Comparison of ENCODE assay signal across 2 cellular contexts in the genomic region with DNA sequence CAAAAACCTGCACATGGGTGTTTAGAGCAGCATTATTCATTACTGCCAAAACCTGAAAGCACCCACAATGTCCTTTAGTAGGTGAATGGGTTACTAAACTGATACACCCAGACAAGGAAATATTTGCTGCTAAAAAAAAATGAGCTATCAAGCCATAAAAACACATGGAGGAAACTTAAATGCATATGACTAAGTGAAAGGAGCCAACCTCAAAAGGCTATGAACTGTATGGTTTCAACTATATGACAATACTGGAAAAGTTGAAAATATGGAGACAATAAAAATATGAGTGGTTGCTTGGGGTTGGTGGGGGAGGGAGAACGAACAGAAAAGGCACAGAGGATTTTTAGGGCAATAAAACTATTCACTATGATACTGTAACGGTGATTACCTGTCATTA.
TF ChIP-seq lines count a peak whose summit lies in the region.

No MANE protein-coding gene starts in this region.

TF ChIP-seq in SK-N-SH, 30 proteins besides CTCF, POLR2A, EP300 and RAD21 (continued from another document):
- TF ChIP-seq, protein P1, sequence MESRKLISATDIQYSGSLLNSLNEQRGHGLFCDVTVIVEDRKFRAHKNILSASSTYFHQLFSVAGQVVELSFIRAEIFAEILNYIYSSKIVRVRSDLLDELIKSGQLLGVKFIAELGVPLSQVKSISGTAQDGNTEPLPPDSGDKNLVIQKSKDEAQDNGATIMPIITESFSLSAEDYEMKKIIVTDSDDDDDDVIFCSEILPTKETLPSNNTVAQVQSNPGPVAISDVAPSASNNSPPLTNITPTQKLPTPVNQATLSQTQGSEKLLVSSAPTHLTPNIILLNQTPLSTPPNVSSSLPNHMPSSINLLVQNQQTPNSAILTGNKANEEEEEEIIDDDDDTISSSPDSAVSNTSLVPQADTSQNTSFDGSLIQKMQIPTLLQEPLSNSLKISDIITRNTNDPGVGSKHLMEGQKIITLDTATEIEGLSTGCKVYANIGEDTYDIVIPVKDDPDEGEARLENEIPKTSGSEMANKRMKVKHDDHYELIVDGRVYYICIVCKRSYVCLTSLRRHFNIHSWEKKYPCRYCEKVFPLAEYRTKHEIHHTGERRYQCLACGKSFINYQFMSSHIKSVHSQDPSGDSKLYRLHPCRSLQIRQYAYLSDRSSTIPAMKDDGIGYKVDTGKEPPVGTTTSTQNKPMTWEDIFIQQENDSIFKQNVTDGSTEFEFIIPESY (IDR thresholded peaks at IDR 0.05; ENCODE audit: borderline replicate concordance, low read depth), result no peak
- TF ChIP-seq, protein P2, sequence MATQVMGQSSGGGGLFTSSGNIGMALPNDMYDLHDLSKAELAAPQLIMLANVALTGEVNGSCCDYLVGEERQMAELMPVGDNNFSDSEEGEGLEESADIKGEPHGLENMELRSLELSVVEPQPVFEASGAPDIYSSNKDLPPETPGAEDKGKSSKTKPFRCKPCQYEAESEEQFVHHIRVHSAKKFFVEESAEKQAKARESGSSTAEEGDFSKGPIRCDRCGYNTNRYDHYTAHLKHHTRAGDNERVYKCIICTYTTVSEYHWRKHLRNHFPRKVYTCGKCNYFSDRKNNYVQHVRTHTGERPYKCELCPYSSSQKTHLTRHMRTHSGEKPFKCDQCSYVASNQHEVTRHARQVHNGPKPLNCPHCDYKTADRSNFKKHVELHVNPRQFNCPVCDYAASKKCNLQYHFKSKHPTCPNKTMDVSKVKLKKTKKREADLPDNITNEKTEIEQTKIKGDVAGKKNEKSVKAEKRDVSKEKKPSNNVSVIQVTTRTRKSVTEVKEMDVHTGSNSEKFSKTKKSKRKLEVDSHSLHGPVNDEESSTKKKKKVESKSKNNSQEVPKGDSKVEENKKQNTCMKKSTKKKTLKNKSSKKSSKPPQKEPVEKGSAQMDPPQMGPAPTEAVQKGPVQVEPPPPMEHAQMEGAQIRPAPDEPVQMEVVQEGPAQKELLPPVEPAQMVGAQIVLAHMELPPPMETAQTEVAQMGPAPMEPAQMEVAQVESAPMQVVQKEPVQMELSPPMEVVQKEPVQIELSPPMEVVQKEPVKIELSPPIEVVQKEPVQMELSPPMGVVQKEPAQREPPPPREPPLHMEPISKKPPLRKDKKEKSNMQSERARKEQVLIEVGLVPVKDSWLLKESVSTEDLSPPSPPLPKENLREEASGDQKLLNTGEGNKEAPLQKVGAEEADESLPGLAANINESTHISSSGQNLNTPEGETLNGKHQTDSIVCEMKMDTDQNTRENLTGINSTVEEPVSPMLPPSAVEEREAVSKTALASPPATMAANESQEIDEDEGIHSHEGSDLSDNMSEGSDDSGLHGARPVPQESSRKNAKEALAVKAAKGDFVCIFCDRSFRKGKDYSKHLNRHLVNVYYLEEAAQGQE (IDR thresholded peaks at IDR 0.05; ENCODE audit: low read depth, low read length), result no peak

TF ChIP-seq in SK-N-SH treated with all-trans-retinoic acid at 6 μM for 48 hours, 23 proteins besides CTCF, POLR2A, EP300 and RAD21 (continued from another document):
- TF ChIP-seq, protein P3, sequence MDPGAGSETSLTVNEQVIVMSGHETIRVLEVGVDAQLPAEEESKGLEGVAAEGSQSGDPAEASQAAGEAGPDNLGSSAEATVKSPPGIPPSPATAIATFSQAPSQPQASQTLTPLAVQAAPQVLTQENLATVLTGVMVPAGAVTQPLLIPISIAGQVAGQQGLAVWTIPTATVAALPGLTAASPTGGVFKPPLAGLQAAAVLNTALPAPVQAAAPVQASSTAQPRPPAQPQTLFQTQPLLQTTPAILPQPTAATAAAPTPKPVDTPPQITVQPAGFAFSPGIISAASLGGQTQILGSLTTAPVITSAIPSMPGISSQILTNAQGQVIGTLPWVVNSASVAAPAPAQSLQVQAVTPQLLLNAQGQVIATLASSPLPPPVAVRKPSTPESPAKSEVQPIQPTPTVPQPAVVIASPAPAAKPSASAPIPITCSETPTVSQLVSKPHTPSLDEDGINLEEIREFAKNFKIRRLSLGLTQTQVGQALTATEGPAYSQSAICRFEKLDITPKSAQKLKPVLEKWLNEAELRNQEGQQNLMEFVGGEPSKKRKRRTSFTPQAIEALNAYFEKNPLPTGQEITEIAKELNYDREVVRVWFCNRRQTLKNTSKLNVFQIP (CRISPR knock-in tag; IDR thresholded peaks at IDR 0.05; ENCODE audit: borderline replicate concordance, low read depth), result no peak
- TF ChIP-seq CSDC2 (CRISPR knock-in tag; IDR thresholded peaks at IDR 0.05), result no peak
- no peak for TF ChIP-seq TOX (CRISPR knock-in tag; IDR thresholded peaks at IDR 0.05; ENCODE audit: borderline replicate concordance)
- TF ChIP-seq ZNF70 (CRISPR knock-in tag; IDR thresholded peaks at IDR 0.05), result no peak
- no peak for TF ChIP-seq OSR1 (CRISPR knock-in tag; IDR thresholded peaks at IDR 0.05)
- no peak for TF ChIP-seq SNAI2 (CRISPR knock-in tag; IDR thresholded peaks at IDR 0.05)
TF ChIP-seq in SK-N-SH treated with all-trans-retinoic acid at 6 μM for 48 hours: peak in this region for 0.
